In the genomic region with DNA sequence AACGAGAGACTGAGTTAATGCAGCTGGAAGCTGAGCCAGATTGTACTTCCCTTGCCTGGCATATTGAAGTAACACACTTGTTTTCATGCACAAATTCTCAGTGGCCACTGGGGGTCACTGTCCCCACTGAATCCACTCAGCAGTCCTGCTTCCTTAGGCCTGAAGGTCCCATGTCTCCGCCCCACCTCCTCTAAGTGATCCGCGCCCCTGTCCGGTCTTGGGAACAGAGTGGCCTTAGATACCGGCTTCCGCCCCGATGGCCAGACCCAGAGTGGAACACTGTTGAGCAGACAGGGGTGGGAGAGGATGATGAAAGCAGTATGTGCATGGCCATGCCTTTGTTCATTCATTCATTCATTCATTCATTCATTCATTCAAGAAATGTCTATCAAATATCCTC, we compare ENCODE assay signal across 8 cellular contexts. TPM values are rescaled to one million over a fixed set of nuclear protein-coding genes. Genes with fewer than 3 reads are reported as not detected.
DNase-seq lines count a peak whose midpoint lies in the region; ATAC-seq, FAIRE-seq and TF ChIP-seq lines count a peak whose summit lies in the region.

No MANE protein-coding gene starts in this region.

- intact Hi-C loops in ovary (cut with DNase I) = loop anchor here in 3 of 4 donors (5.0 to 10.0 kb wide), 4 partner anchors 82 to 507 kb away; no protein-coding TSS in a partner anchor

- TF ChIP-seq POLR2A in ovary (IDR thresholded peaks at IDR 0.05) = no peak

- ATAC-seq in HG03457 (IDR thresholded peaks at IDR 0.05; ENCODE audit: unreplicated experiment) = no peak

- 3 to 7% (median 3%) methylated on average over 8 of the region's 8 CpGs for WGBS in ovary, 3 donors

- TF ChIP-seq EP300 in ovary (IDR thresholded peaks at IDR 0.05) = no peak

- DNase-seq in GM10248 (ENCODE audit: extremely low spot score) (peak; percentile 86), KBM-7 (peak; percentile 62), RCC 7860 (ENCODE audit: low spot score) (peak; percentile 73), glutamatergic neuron (peak; percentile 85), ovary (peak; percentile 76 to 86 (median 80)), cortex of kidney (lab: John Stamatoyannopoulos, UW) (no peak)
- peak; percentile 26 for DNase-seq in activated naive CD4-positive, alpha-beta T cell treated with Interleukin-2 at 50 U/mL for 16 hours

- CTCF ChIA-PET in GM10248 (lab: Yijun Ruan, JAX) = interaction anchor here (0.7 to 1.7 kb wide), 12 partner anchors 9 to 508 kb away, joined by 3 to 12 read pairs (median 3); no protein-coding TSS in a partner anchor

- H3K27ac Mint-ChIP-seq in glutamatergic neuron (ENCODE audit: unreplicated experiment) = no peak overlapping the region

- no peaks in the 10 kb centered on the region for H3K4me1 ChIP-seq in ovary (ENCODE audit: insufficient read depth)

- H3K4me1 Mint-ChIP-seq in glutamatergic neuron (ENCODE audit: low read depth, unreplicated experiment) = peaks cover 6% of the 10 kb centered on the region

- H3K27ac ChIP-seq in ovary = no peak overlapping the region

- POLR2A ChIA-PET in GM10248 (lab: Yijun Ruan, JAX) = no interaction called here

- H3K4me3 Mint-ChIP-seq in glutamatergic neuron (ENCODE audit: unreplicated experiment) = no peak overlapping the region

- H3K27me3 ChIP-seq in ovary = no peaks in the 10 kb centered on the region

- no peak overlapping the region for H3K4me3 ChIP-seq in ovary

- H3K9me3 Mint-ChIP-seq in glutamatergic neuron (ENCODE audit: unreplicated experiment) = peaks cover 1% of the 10 kb centered on the region

- in situ Hi-C loops in KBM-7 (cut with MboI; ENCODE audit: low pct_unique_long_range_greater_than_20kb, low sequenced_read_pairs) = no loop called here

- peaks cover 6% of the 10 kb centered on the region for H3K27me3 Mint-ChIP-seq in glutamatergic neuron (ENCODE audit: unreplicated experiment)

- no peak for FAIRE-seq in RCC 7860 (lab: Jason Lieb, UNC)

- no peaks in the 10 kb centered on the region for H3K36me3 ChIP-seq in ovary

- TF ChIP-seq CTCF in GM10248 (IDR thresholded peaks at IDR 0.05; ENCODE audit: control extremely low read depth, extremely low read depth, low read depth, missing control alignments) (peak; percentile 73), glutamatergic neuron (IDR thresholded peaks at IDR 0.05; ENCODE audit: partially characterized antibody, unreplicated experiment) (peak; percentile 87), ovary (IDR thresholded peaks at IDR 0.05) (peak; percentile 66 to 72 (median 70))

- H3K36me3 Mint-ChIP-seq in glutamatergic neuron (ENCODE audit: unreplicated experiment) = no peaks in the 10 kb centered on the region

- no peaks in the 10 kb centered on the region for H3K9me3 ChIP-seq in ovary

RNA-seq across cellular contexts. Expression of a gene that starts 34.8 kb away (rescaled TPM):
- 2.0 TPM for total RNA-seq in glutamatergic neuron (ENCODE audit: unreplicated experiment)
- total RNA-seq in ovary = 1 to 10 TPM; 1.7 to 3.9 (median 2.9) TPM
- polyA plus RNA-seq in ovary = 1 to 10 TPM; 1.6 to 2.7 TPM

RNA-seq across cellular contexts. Expression of a gene that starts 59.9 kb away (rescaled TPM):
- total RNA-seq in glutamatergic neuron (ENCODE audit: unreplicated experiment) (not detected), ovary (not detected)
- polyA plus RNA-seq in ovary = under 1 TPM in 1 of 2 donors, not detected in 1; 0.15 TPM
